ENCODE assay signal across 8 cellular contexts in the genomic region with DNA sequence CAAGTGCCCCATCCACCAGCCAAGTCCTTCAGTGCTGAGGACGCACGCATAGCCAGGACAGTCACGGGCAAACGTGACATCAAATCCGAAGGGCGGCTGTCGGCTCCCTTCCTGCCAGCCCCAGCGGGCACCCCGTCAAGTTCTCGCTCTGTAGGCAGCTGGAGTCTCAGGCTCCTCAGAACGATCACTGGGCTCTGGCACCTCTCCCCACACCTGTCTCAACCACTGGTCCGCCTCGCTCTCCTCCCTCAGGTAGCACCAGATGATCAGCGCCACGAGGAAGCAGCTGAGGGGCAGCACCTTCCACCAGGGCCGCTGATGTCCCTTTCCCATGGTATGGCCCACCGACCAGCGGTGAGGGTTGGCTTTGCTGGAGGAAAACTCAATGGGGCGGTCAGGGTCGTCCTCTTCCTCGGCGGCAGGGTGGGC. TPM values are rescaled to one million over a fixed set of nuclear protein-coding genes. Genes with fewer than 3 reads are reported as not detected.
DNase-seq lines count a peak whose midpoint lies in the region; ATAC-seq, FAIRE-seq and TF ChIP-seq lines count a peak whose summit lies in the region.

No MANE protein-coding gene starts in this region.

- H3K27ac ChIP-seq in IMR-90 (ENCODE audit: insufficient read depth, low read length): peak overlapping the region; percentile 44

- peak overlapping the region; percentile 97 for H2AFZ ChIP-seq in IMR-90 (replicated peaks; ENCODE audit: low read length, poor library complexity)

- ATAC-seq in IMR-90 (ENCODE audit: low read depth) (no peak; the same call in 1 of the 2 replicates), naive B cell (ENCODE audit: low read depth in 2 of 2) (no peak)
- no peak for ATAC-seq in central memory CD8-positive, alpha-beta T cell (replicated peaks; ENCODE audit: extremely low read depth, poor library complexity, severe bottlenecking)

- no peaks in the 10 kb centered on the region for H3K27me3 Mint-ChIP-seq in activated naive CD4-positive, alpha-beta T cell treated with anti-CD3 and anti-CD28 coated beads, Interleukin-2, amount 50 U/mL, for 24 hours
- no peaks in the 10 kb centered on the region for H3K27me3 Mint-ChIP-seq in central memory CD8-positive, alpha-beta T cell
- H3K27me3 Mint-ChIP-seq in naive B cell: no peaks in the 10 kb centered on the region

- WGBS in IMR-90 (ENCODE audit: extremely low coverage in 2 of 2, insufficient read length in 1 of 2), 2 experiments: 0% methylated on average over 7 of the region's 22 CpGs; no CpG with 5 or more reads in 1 of the 2 experiments

- POLR2A ChIA-PET in IMR-90 (lab: Charles Lee; ENCODE audit: unreplicated experiment): interaction anchor here (0.9 to 1.2 kb wide), 3 partner anchors 24 to 74 kb away, joined by 3 to 4 read pairs (median 4); no protein-coding TSS in a partner anchor

- 0 out of 2 replicates have a peak overlapping the region, but pooled peaks have one; percentile 10 for H3K56ac ChIP-seq in IMR-90 (ENCODE audit: extremely low read depth, insufficient read depth, low read length)

- BruUV-seq in IMR-90 (replicated peaks; lab: Mats Ljungman, UMichigan): TSS peak; percentile 58

- H3K4me1 ChIP-seq in IMR-90 (ENCODE audit: control insufficient read depth, insufficient read depth, low read length): peaks cover 3% of the 10 kb centered on the region; the same call in 1 of the 2 replicates

- peaks cover 11 to 23% of the 10 kb centered on the region in 2 experiments for H3K79me1 ChIP-seq in IMR-90 (ENCODE audit: low read depth in 1 of 2, low read length in 2 of 2)

- peak overlapping the region; percentile 100 for H3K4me2 ChIP-seq in IMR-90 (ENCODE audit: low read depth, low read length)

- H2AK9ac ChIP-seq in IMR-90 (replicated peaks; ENCODE audit: low read depth, low read length, poor library complexity): peak overlapping the region; percentile 98

- H3K36me3 Mint-ChIP-seq in activated naive CD4-positive, alpha-beta T cell treated with anti-CD3 and anti-CD28 coated beads, Interleukin-2, amount 50 U/mL, for 24 hours: no peaks in the 10 kb centered on the region
- H3K36me3 Mint-ChIP-seq in central memory CD8-positive, alpha-beta T cell (ENCODE audit: insufficient read depth): peaks cover 16% of the 10 kb centered on the region
- no peaks in the 10 kb centered on the region for H3K36me3 Mint-ChIP-seq in naive B cell

- dilution Hi-C loops in IMR-90 (cut with HindIII; ENCODE audit: low sequenced_read_pairs, unreplicated experiment): no loop called here

- peak overlapping the region; percentile 52 for H3K9ac ChIP-seq in IMR-90 (ENCODE audit: low read depth, low read length)

- no peak overlapping the region for H2BK15ac ChIP-seq in IMR-90 (ENCODE audit: low read depth, low read length)

- no peaks in the 10 kb centered on the region for H3K9me3 ChIP-seq in IMR-90 (ENCODE audit: control insufficient read depth, insufficient read depth, low read length)

- H3K4me1 Mint-ChIP-seq in activated naive CD4-positive, alpha-beta T cell treated with anti-CD3 and anti-CD28 coated beads, Interleukin-2, amount 50 U/mL, for 24 hours: peaks cover 23% of the 10 kb centered on the region
- peaks cover 7% of the 10 kb centered on the region for H3K4me1 Mint-ChIP-seq in central memory CD8-positive, alpha-beta T cell
- peaks cover 7 to 43% (median 16%) of the 10 kb centered on the region in 3 donors for H3K4me1 Mint-ChIP-seq in naive B cell

- peak overlapping the region; percentile 56 to 65 for H4K8ac ChIP-seq in IMR-90 (ENCODE audit: low read depth in 2 of 2, low read length in 2 of 2)

- H3K18ac ChIP-seq in IMR-90 (ENCODE audit: low read depth, low read length): no peak overlapping the region

- no peak for DNase-seq in activated naive CD4-positive, alpha-beta T cell treated with Interleukin-2 at 50 U/mL for 16 hours
- DNase-seq in IMR-90 (no peak), naive B cell (no peak), NCI-H1436 treated with DMSO at 0.1 percent for 48 hours (lab: John Stamatoyannopoulos, UW) (no peak), frontal cortex (ENCODE audit: low spot score in 2 of 2) (no peak), NK-92 (lab: John Stamatoyannopoulos, UW; ENCODE audit: unreplicated experiment) (no peak)
- DNase-seq in central memory CD8-positive, alpha-beta T cell (ENCODE audit: low spot score in 2 of 2): no peak

- FAIRE-seq in frontal cortex (lab: Jason Lieb, UNC): no peak

- TF ChIP-seq POLR2A in IMR-90 (IDR thresholded peaks at IDR 0.05; ENCODE audit: low read depth, low read length): peak; percentile 2; the same call in 1 of the 2 replicates

- H3K4ac ChIP-seq in IMR-90 (ENCODE audit: low read depth, low read length): peak overlapping the region; percentile 70

- peak overlapping the region; percentile 25; the same call in 1 of the 2 replicates for H4K91ac ChIP-seq in IMR-90 (ENCODE audit: insufficient read depth, low read depth, low read length)

- H3K27ac Mint-ChIP-seq in activated naive CD4-positive, alpha-beta T cell treated with anti-CD3 and anti-CD28 coated beads, Interleukin-2, amount 50 U/mL, for 24 hours: peak overlapping the region; percentile 59
- peak overlapping the region; percentile 96 for H3K27ac Mint-ChIP-seq in central memory CD8-positive, alpha-beta T cell (ENCODE audit: low read depth)
- peak overlapping the region; percentile 33 to 97 (median 92) for H3K27ac Mint-ChIP-seq in naive B cell

- H3K4me3 Mint-ChIP-seq in activated naive CD4-positive, alpha-beta T cell treated with anti-CD3 and anti-CD28 coated beads, Interleukin-2, amount 50 U/mL, for 24 hours: peak overlapping the region; percentile 87
- H3K4me3 Mint-ChIP-seq in central memory CD8-positive, alpha-beta T cell: peak overlapping the region; percentile 90
- H3K4me3 Mint-ChIP-seq in naive B cell: peak overlapping the region; percentile 90 to 96 (median 96)

- TF ChIP-seq RAD21 in IMR-90 (IDR thresholded peaks at IDR 0.05; ENCODE audit: low read length): no peak

- H3K27me3 ChIP-seq in IMR-90 (ENCODE audit: control insufficient read depth, insufficient read depth, low read length): no peaks in the 10 kb centered on the region

- no peak overlapping the region for H2BK5ac ChIP-seq in IMR-90 (ENCODE audit: low read depth, low read length, poor library complexity, severe bottlenecking)

- H4K5ac ChIP-seq in IMR-90 (ENCODE audit: low read depth, low read length): peak overlapping the region; percentile 33

- no peak overlapping the region; the same call in 1 of the 2 replicates for H3K14ac ChIP-seq in IMR-90 (replicated peaks; ENCODE audit: low read depth, low read length)

- peak overlapping the region; percentile 63 for H3K4me3 ChIP-seq in IMR-90 (ENCODE audit: insufficient read depth, low read depth, low read length)

- no peaks in the 10 kb centered on the region for H4K20me1 ChIP-seq in IMR-90 (ENCODE audit: insufficient read depth, low read length)

- H2BK20ac ChIP-seq in IMR-90 (ENCODE audit: low read depth, low read length): no peak overlapping the region

- CTCF ChIA-PET in IMR-90 (lab: Yijun Ruan, JAX): no interaction called here

- intact Hi-C loops in IMR-90 (cut with micrococcal nuclease): loop anchor here (10.0 kb wide), 1 partner anchor 55 kb away; the partner anchor contains the start of gene CLCN7

- no peak overlapping the region for H3K23ac ChIP-seq in IMR-90 (ENCODE audit: low read depth, low read length)

- no peaks in the 10 kb centered on the region for H3K9me3 Mint-ChIP-seq in activated naive CD4-positive, alpha-beta T cell treated with anti-CD3 and anti-CD28 coated beads, Interleukin-2, amount 50 U/mL, for 24 hours
- no peaks in the 10 kb centered on the region for H3K9me3 Mint-ChIP-seq in central memory CD8-positive, alpha-beta T cell
- H3K9me3 Mint-ChIP-seq in naive B cell: no peaks in the 10 kb centered on the region

- no peak overlapping the region for H2BK120ac ChIP-seq in IMR-90 (ENCODE audit: low read depth, low read length)

- no peak for TF ChIP-seq CTCF in IMR-90 (conservative IDR thresholded peaks at IDR 0.05; ENCODE audit: low read depth, low read length)

- H3K9me1 ChIP-seq in IMR-90 (ENCODE audit: insufficient read depth, low read length): no peaks in the 10 kb centered on the region

- H2AK5ac ChIP-seq in IMR-90 (ENCODE audit: low read depth, low read length): peak overlapping the region; percentile 87

- H3K36me3 ChIP-seq in IMR-90 (ENCODE audit: control insufficient read depth, insufficient read depth, low read length): no peaks in the 10 kb centered on the region

- in situ Hi-C loops in IMR-90 (cut with MboI; ENCODE audit: low sequenced_read_pairs): no loop called here

RNA-seq across cellular contexts. Expression of gene UQCC4, which starts 0.4 kb away (rescaled TPM):
- 15.1 and 18.1 TPM in 2 replicates for total RNA-seq in IMR-90 (2012; rRNA removed)
- polyA plus RNA-seq in IMR-90 (2012; rRNA removed): 17.2 and 21.2 TPM in 2 replicates
- polyA plus RNA-seq in IMR-90 (2012; cell fraction: cytosol; rRNA removed): 26.3 and 43.4 TPM in 2 replicates
- polyA plus RNA-seq in IMR-90 (2012; cell fraction: nucleus; rRNA removed; ENCODE audit: low replicate concordance): 13.6 and 15.9 TPM in 2 replicates
- polyA plus RNA-seq in naive B cell (ENCODE audit: low read depth in 6 of 6): 10 to 100 TPM; 39.8 to 65.5 (median 46.2) TPM
- total RNA-seq in frontal cortex: 13.5 TPM

RNA-seq across cellular contexts. Expression of gene UNKL, which starts 5.6 kb away (rescaled TPM):
- 3.6 and 4.1 TPM in 2 replicates for total RNA-seq in IMR-90 (2012; rRNA removed)
- polyA plus RNA-seq in IMR-90 (2012; rRNA removed): 13.3 and 15.1 TPM in 2 replicates
- 12.7 and 18.2 TPM in 2 replicates for polyA plus RNA-seq in IMR-90 (2012; cell fraction: cytosol; rRNA removed)
- polyA plus RNA-seq in IMR-90 (2012; cell fraction: nucleus; rRNA removed; ENCODE audit: low replicate concordance): 40.8 and 67.0 TPM in 2 replicates
- 10 to 100 TPM in 1 of 6 donors, 1 to 10 TPM in 5; 7.2 to 25.7 (median 9.2) TPM for polyA plus RNA-seq in naive B cell (ENCODE audit: low read depth in 6 of 6)
- total RNA-seq in frontal cortex: 8.2 TPM

RNA-seq across cellular contexts. Expression of gene PERCC1, which starts 10.8 kb away (rescaled TPM):
- total RNA-seq in IMR-90 (2012; rRNA removed) (not detected in 2 replicates), frontal cortex (not detected)
- polyA plus RNA-seq in IMR-90 (2012; rRNA removed) (not detected in 2 replicates), naive B cell (ENCODE audit: low read depth in 6 of 6) (not detected)
- not detected in 2 replicates for polyA plus RNA-seq in IMR-90 (2012; cell fraction: cytosol; rRNA removed)
- not detected in 2 replicates for polyA plus RNA-seq in IMR-90 (2012; cell fraction: nucleus; rRNA removed; ENCODE audit: low replicate concordance)

RNA-seq across cellular contexts. Expression of gene CCDC154, which starts 24.2 kb away (rescaled TPM):
- under 0.01 TPM in 1 of 2 replicates, not detected in the other for total RNA-seq in IMR-90 (2012; rRNA removed)
- 0.09 TPM in 1 of 2 replicates, not detected in the other for polyA plus RNA-seq in IMR-90 (2012; rRNA removed)
- polyA plus RNA-seq in IMR-90 (2012; cell fraction: cytosol; rRNA removed): 0.08 and 0.14 TPM in 2 replicates
- 0.56 and 1.3 TPM in 2 replicates for polyA plus RNA-seq in IMR-90 (2012; cell fraction: nucleus; rRNA removed; ENCODE audit: low replicate concordance)
- polyA plus RNA-seq in naive B cell (ENCODE audit: low read depth in 6 of 6): under 1 TPM in 2 of 6 donors, not detected in 4; 0.16 to 0.26 TPM
- total RNA-seq in frontal cortex: 0.41 TPM

RNA-seq across cellular contexts. Expression of gene CLCN7, which starts 54.7 kb away (rescaled TPM):
- 10.8 TPM in 2 replicates for total RNA-seq in IMR-90 (2012; rRNA removed)
- polyA plus RNA-seq in IMR-90 (2012; rRNA removed): 45.2 and 52.9 TPM in 2 replicates
- 20.3 and 36.5 TPM in 2 replicates for polyA plus RNA-seq in IMR-90 (2012; cell fraction: cytosol; rRNA removed)
- polyA plus RNA-seq in IMR-90 (2012; cell fraction: nucleus; rRNA removed; ENCODE audit: low replicate concordance): 84.9 and 258 TPM in 2 replicates
- polyA plus RNA-seq in naive B cell (ENCODE audit: low read depth in 6 of 6): 10 to 100 TPM; 48.6 to 92.2 (median 61.4) TPM
- total RNA-seq in frontal cortex: 29.3 TPM
